10 cellular contexts compared by ENCODE assay signal in the genomic region with DNA sequence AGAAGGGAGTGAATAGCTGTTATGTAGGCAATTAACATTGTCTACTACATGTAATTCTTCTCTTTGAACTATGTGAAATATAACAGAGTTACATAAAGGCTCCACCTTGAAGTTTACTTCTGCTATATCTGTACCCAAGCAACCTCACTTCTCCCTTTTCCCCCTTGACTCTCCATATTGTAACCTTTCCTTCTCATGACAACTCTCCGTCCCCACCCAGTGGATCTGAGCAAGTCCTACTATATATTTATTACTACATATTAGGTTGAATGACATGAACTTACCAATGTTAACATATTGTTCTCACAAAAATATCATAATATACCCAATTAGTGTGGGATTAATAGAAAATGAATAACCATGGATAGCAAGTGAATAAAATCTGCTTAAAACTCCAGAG.
A peak's percentile ranks its signal among the peaks of the same experiment; 100 is the strongest.
DNase-seq lines count a peak whose midpoint lies in the region; ATAC-seq and TF ChIP-seq lines count a peak whose summit lies in the region.
"Had no signal": no experiment of that assay in that cellular context is flagged by ENCODE, and none has a peak within 500 bp of the region (broad histone marks: within the 10 kb centered on the region; RNA-seq: fewer than 3 reads in every experiment).

No MANE protein-coding gene starts in this region.

- H3K9me3 ChIP-seq in Peyer's patch (no peaks in the 10 kb centered on the region), heart right ventricle (peaks cover 0 to 12% (median 0%) of the 10 kb centered on the region in 11 donors)
- H3K9me3 ChIP-seq: neutrophil had no signal

- in situ Hi-C loops in G401 (cut with HindIII; ENCODE audit: low sequenced_read_pairs), result no loop called here

- H3K4me3 ChIP-seq in Peyer's patch (no peak overlapping the region), heart right ventricle (no peak overlapping the region)

- DNase-seq in G401 (ENCODE audit: low spot score) (peak; percentile 10), Peyer's patch (peak in 2 of 3 donors; percentile 20 to 52), heart right ventricle (peak in 1 of 2 donors; percentile 16), cortex of kidney (lab: John Stamatoyannopoulos, UW) (no peak), ecto neural progenitor cell (ENCODE audit: low spot score) (no peak)
- no peak for DNase-seq in NK-92 treated with Interleukin-12 subunit alpha and Interleukin-12 subunit beta, amount 100 ng/mL, for 24 hours (lab: John Stamatoyannopoulos, UW)

- peak; percentile 49 for ATAC-seq in GM21717 (IDR thresholded peaks at IDR 0.05; ENCODE audit: unreplicated experiment)
- ATAC-seq in heart right ventricle, result peak in 4 of 8 donors; percentile 64 to 77 (median 71)
- ATAC-seq in HG03378 (IDR thresholded peaks at IDR 0.05; ENCODE audit: unreplicated experiment), result no peak

- TF ChIP-seq POLR2A in Peyer's patch (IDR thresholded peaks at IDR 0.05), result no peak

- no peak overlapping the region for H3K27ac ChIP-seq in Peyer's patch
- no peak overlapping the region for H3K27ac ChIP-seq in heart right ventricle
- H3K27ac ChIP-seq: HL-60, neutrophil had no signal

- H3K27me3 ChIP-seq in Peyer's patch (no peaks in the 10 kb centered on the region), heart right ventricle (no peaks in the 10 kb centered on the region)
- H3K27me3 ChIP-seq: neutrophil had no signal

- intact Hi-C loops in heart right ventricle (cut with DNase I), result loop anchor here in 9 of 10 donors (1.0 to 10.0 kb wide), 5 partner anchors 178 to 185 kb away; no protein-coding TSS in a partner anchor

- WGBS in heart right ventricle, 2 donors, result 54 to 57% methylated on average over 1 of the region's 1 CpG

- H3K4me1 ChIP-seq in Peyer's patch, result no peaks in the 10 kb centered on the region
- H3K4me1 ChIP-seq in heart right ventricle, result no peaks in the 10 kb centered on the region

- H3K36me3 ChIP-seq in Peyer's patch (no peaks in the 10 kb centered on the region), heart right ventricle (no peaks in the 10 kb centered on the region)
- H3K36me3 ChIP-seq: neutrophil had no signal

- peak in 3 of 6 experiments; percentile 51 to 56 (median 52) for TF ChIP-seq CTCF in Peyer's patch (IDR thresholded peaks at IDR 0.05)
- peak in 8 of 9 donors; percentile 33 to 62 (median 47) for TF ChIP-seq CTCF in heart right ventricle (IDR thresholded peaks at IDR 0.05)

Comparison
In these comparisons a context has a peak if more than half of its experiments do, and no peak if none do; other contexts are left out.
1. DNase-seq: peak in G401 (single experiment) and Peyer's patch (2 of 3); none in cortex of kidney (single experiment), ecto neural progenitor cell (single experiment) and NK-92 treated with Interleukin-12 subunit alpha and Interleukin-12 subunit beta, amount 100 ng/mL, for 24 hours (single experiment).